ENCODE assay signal across 19 cellular contexts in genomic region chr10:101323495-101323894, GRCh38.
"Had no signal": no experiment of that assay in that cellular context is flagged by ENCODE, and none has a peak within 500 bp of the region (broad histone marks: within the 10 kb centered on the region; RNA-seq: fewer than 3 reads in every experiment).

No MANE protein-coding gene starts in this region.

- H3K4me1 Mint-ChIP-seq: activated CD8-positive, alpha-beta memory T cell treated with anti-CD3 and anti-CD28 coated beads, Interleukin-2, amount 10 ng/mL, durations not matched to agents 7 days and 5 days; activated naive CD8-positive, alpha-beta T cell treated with anti-CD3 and anti-CD28 coated beads, Interleukin-2, amount 50 U/mL, for 24 hours; natural killer cell had no signal

- H3K4me3 Mint-ChIP-seq: activated CD8-positive, alpha-beta memory T cell treated with anti-CD3 and anti-CD28 coated beads, Interleukin-2, amount 10 ng/mL, durations not matched to agents 7 days and 5 days; activated naive CD4-positive, alpha-beta T cell treated with anti-CD3 and anti-CD28 coated beads for 36 hours; activated naive CD8-positive, alpha-beta T cell treated with anti-CD3 and anti-CD28 coated beads, Interleukin-2, amount 50 U/mL, for 24 hours; natural killer cell had no signal

- H3K27ac ChIP-seq: breast epithelium, hepatocyte, left ventricle myocardium inferior, sigmoid colon, spleen, stomach, testis, upper lobe of left lung had no signal

- H3K4me3 ChIP-seq: breast epithelium, hepatocyte, left ventricle myocardium inferior, sigmoid colon, spleen, stomach, testis, upper lobe of left lung had no signal

- H3K27me3 ChIP-seq: testis, upper lobe of left lung had no signal

- H3K36me3 Mint-ChIP-seq: activated CD8-positive, alpha-beta memory T cell treated with anti-CD3 and anti-CD28 coated beads, Interleukin-2, amount 10 ng/mL, durations not matched to agents 7 days and 5 days; natural killer cell had no signal

- H3K36me3 ChIP-seq: breast epithelium, left ventricle myocardium inferior, sigmoid colon, spleen, stomach, upper lobe of left lung had no signal

- ATAC-seq: activated CD4-positive, CD25-positive, alpha-beta regulatory T cell treated with anti-CD3 and anti-CD28 coated beads, Interleukin-2, amount 50 U/mL, for 24 hours; activated CD8-positive, alpha-beta memory T cell treated with anti-CD3 and anti-CD28 coated beads, Interleukin-2, amount 10 ng/mL, durations not matched to agents 7 days and 5 days; activated naive CD8-positive, alpha-beta T cell treated with anti-CD3 and anti-CD28 coated beads, Interleukin-2, amount 50 U/mL, for 24 hours; esophagus mucosa had no signal

- H3K27ac Mint-ChIP-seq: activated CD8-positive, alpha-beta memory T cell treated with anti-CD3 and anti-CD28 coated beads, Interleukin-2, amount 10 ng/mL, durations not matched to agents 7 days and 5 days; activated naive CD4-positive, alpha-beta T cell treated with anti-CD3 and anti-CD28 coated beads for 36 hours; activated naive CD8-positive, alpha-beta T cell treated with anti-CD3 and anti-CD28 coated beads, Interleukin-2, amount 50 U/mL, for 24 hours; activated T-helper 2 cell treated with anti-CD3 and anti-CD28 coated beads, Interferon-gamma antibody, Interleukin-2, Interleukin-4, amounts not matched to agents 10 μg/mL and 5 μg/mL and 100 μg/mL, durations not matched to agents 14 hours and 24 hours and 36 hours; natural killer cell had no signal

- DNase-seq: activated CD4-positive, alpha-beta T cell treated with anti-CD3 and anti-CD28 coated beads, Interleukin-2, amount 50 U/mL, for 48 hours; activated CD8-positive, alpha-beta memory T cell treated with anti-CD3 and anti-CD28 coated beads, Interleukin-2, amount 10 ng/mL, durations not matched to agents 7 days and 5 days; activated naive CD4-positive, alpha-beta T cell treated with anti-CD3 and anti-CD28 coated beads for 36 hours; activated naive CD8-positive, alpha-beta T cell treated with anti-CD3 and anti-CD28 coated beads, Interleukin-2, amount 50 U/mL, for 24 hours; activated T-cell treated with anti-CD3 and anti-CD28 coated beads, Interleukin-2, amount 50 U/mL, for 1 hour; aorta; left ventricle myocardium inferior; mesenchymal stem cell; natural killer cell; sigmoid colon; spleen; stomach; testis; upper lobe of left lung had no signal

- H3K9me3 ChIP-seq: breast epithelium, left ventricle myocardium inferior, sigmoid colon, stomach, testis, upper lobe of left lung had no signal

- H3K4me1 ChIP-seq: breast epithelium, left ventricle myocardium inferior, sigmoid colon, spleen, stomach, testis, upper lobe of left lung had no signal
